8 cellular contexts compared by ENCODE assay signal in the genomic region with DNA sequence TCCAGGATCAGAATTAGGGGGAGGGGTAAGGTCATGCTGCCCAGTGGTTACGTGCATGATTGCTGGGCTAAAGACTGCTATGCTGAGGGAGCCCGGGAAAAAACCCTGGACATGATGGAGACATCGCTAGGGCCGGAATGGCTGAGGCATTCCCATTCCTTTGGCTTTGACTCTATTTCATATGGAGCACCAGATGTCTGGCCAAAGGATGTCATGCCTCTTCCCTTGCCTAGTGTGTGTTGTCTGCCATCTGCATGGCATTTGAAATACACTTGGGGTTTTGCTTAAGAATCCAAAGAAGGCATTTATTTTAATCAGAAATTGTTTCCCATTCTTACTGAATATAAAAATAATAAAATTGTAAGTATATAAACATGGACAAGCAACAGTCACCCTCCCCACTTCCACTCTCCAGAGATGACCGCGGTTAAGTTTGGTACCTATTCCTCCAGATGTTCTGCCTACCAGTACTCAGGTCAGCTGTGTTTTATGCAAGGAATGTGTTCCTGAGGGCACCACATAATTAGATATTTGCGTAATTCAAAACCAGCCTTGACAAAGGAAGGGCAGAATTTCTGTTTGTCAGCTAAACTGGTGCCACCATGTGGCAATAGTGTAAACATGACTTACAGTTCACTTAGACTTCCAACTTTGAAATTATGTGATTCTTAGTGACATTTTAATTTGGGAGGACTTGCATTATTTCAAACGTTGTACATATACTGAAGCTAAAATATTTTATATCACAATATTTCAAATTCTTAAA.
DNase-seq lines count a peak whose midpoint lies in the region; ATAC-seq, FAIRE-seq and TF ChIP-seq lines count a peak whose summit lies in the region.

No MANE protein-coding gene starts in this region.

- peaks cover 18% of the 10 kb centered on the region for H3K4me1 ChIP-seq in A549
- no peaks in the 10 kb centered on the region for H3K4me1 ChIP-seq in gastroesophageal sphincter

- no peak for TF ChIP-seq EP300 in A549 (IDR thresholded peaks at IDR 0.05)
- TF ChIP-seq EP300 in gastroesophageal sphincter (IDR thresholded peaks at IDR 0.05), result no peak

- ATAC-seq in A549 (peak; percentile 59 to 72; a peak in 5 of 6 replicates), gastroesophageal sphincter (no peak), GM21447 (IDR thresholded peaks at IDR 0.05; ENCODE audit: unreplicated experiment) (no peak)

- H3K4me3 Mint-ChIP-seq in MCF 10A (ENCODE audit: unreplicated experiment), result no peak overlapping the region

- H3K27ac ChIP-seq in A549, result peak overlapping the region; percentile 60 to 80
- no peak overlapping the region for H3K27ac ChIP-seq in gastroesophageal sphincter

- intact Hi-C loops in MCF 10A (cut with micrococcal nuclease), result loop anchor here (1.0 to 5.0 kb wide), 3 partner anchors 107 to 271 kb away; no protein-coding TSS in a partner anchor

- no peaks in the 10 kb centered on the region for H3K27me3 Mint-ChIP-seq in MCF 10A (ENCODE audit: insufficient read depth, unreplicated experiment)

- H3K36me3 ChIP-seq in gastroesophageal sphincter, result no peaks in the 10 kb centered on the region

- 45% methylated on average over 8 of the region's 8 CpGs for WGBS in A549 (ENCODE audit: missing lambda C conversion rate)
- WGBS in gastroesophageal sphincter (ENCODE audit: low coverage in 1 of 2), 2 donors, result 36 to 52% methylated on average over 5 of the region's 8 CpGs

- H3K4me2 ChIP-seq in A549, result peak overlapping the region; percentile 65

- H3K4me3 ChIP-seq in A549 (no peak overlapping the region), GM12864 (ENCODE audit: low read depth, low read length) (no peak overlapping the region), gastroesophageal sphincter (no peak overlapping the region)

- no peaks in the 10 kb centered on the region for H3K36me3 Mint-ChIP-seq in MCF 10A (ENCODE audit: insufficient read depth, unreplicated experiment)

- TF ChIP-seq CTCF in A549 (IDR thresholded peaks at IDR 0.05) (peak; percentile 56), GM12864 (IDR thresholded peaks at IDR 0.05; ENCODE audit: low read depth, low read length, missing control alignments) (peak; percentile 42), MCF 10A (IDR thresholded peaks at IDR 0.05; ENCODE audit: unreplicated experiment) (peak; percentile 32), gastroesophageal sphincter (IDR thresholded peaks at IDR 0.05) (peak in 2 of 4 experiments; percentile 6 to 14)

- no peaks in the 10 kb centered on the region for H3K9me3 ChIP-seq in A549
- no peaks in the 10 kb centered on the region for H3K9me3 ChIP-seq in gastroesophageal sphincter

- BruUV-seq in MCF 10A (replicated peaks; lab: Mats Ljungman, UMichigan), result no TSS peak

- peaks cover 7% of the 10 kb centered on the region for H3K4me1 Mint-ChIP-seq in MCF 10A (ENCODE audit: insufficient read depth, unreplicated experiment)

- peak; percentile 64 to 71 for TF ChIP-seq RAD21 in A549 (conservative IDR thresholded peaks at IDR 0.05 in 1 of 2, IDR thresholded peaks at IDR 0.05 in 1 of 2)

- CTCF ChIA-PET in A549 (lab: Yijun Ruan, JAX), result interaction anchor here (0.7 to 2.4 kb wide), 18 partner anchors 16 to 389 kb away, joined by 3 to 10 read pairs (median 4); a partner anchor contains a TSS
- CTCF ChIA-PET in MCF 10A (lab: Yijun Ruan, JAX), result interaction anchor here (0.6 to 2.7 kb wide), 13 partner anchors 11 to 271 kb away, joined by 3 to 12 read pairs (median 4); no protein-coding TSS in a partner anchor

- H3K27ac Mint-ChIP-seq in MCF 10A (ENCODE audit: low read depth, unreplicated experiment), result peak overlapping the region; percentile 15

- TF ChIP-seq POLR2A in A549 (IDR thresholded peaks at IDR 0.05; ENCODE audit: low read length), result no peak
- no peak for TF ChIP-seq POLR2A in gastroesophageal sphincter (IDR thresholded peaks at IDR 0.05)

- H3K9me3 Mint-ChIP-seq in MCF 10A (ENCODE audit: unreplicated experiment), result no peaks in the 10 kb centered on the region

- peak; percentile 96 for FAIRE-seq in A549 (lab: Jason Lieb, UNC)

- POLR2A ChIA-PET in A549 (lab: Yijun Ruan, JAX), result interaction anchor here (1.5 kb wide), 1 partner anchor 34 kb away, joined by 3 read pairs; no protein-coding TSS in a partner anchor
- POLR2A ChIA-PET in MCF 10A (lab: Yijun Ruan, JAX), result interaction anchor here (0.6 to 1.0 kb wide), 3 partner anchors 9 to 271 kb away, joined by 3 to 4 read pairs (median 3); no protein-coding TSS in a partner anchor

- H3K27me3 ChIP-seq in gastroesophageal sphincter, result no peaks in the 10 kb centered on the region

- DNase-seq in A549 (ENCODE audit: low read depth in 1 of 2, low spot score in 1 of 2) (peak; percentile 3 to 74), GM12864 (ENCODE audit: low read depth) (no peak), NCI-H2029 (lab: John Stamatoyannopoulos, UW) (peak; percentile 45), MCF 10A (ENCODE audit: unreplicated experiment) (peak; percentile 85), myocyte (ENCODE audit: low read depth) (peak; percentile 64)
- DNase-seq in activated CD4-positive, CD25-positive, alpha-beta regulatory T cell (lab: John Stamatoyannopoulos, UW), result no peak

TF ChIP-seq in A549, 52 proteins besides CTCF, POLR2A, EP300 and RAD21:
- TF ChIP-seq BHLHE40 (IDR thresholded peaks at IDR 0.05; ENCODE audit: low read depth, low read length), result no peak
- peak; percentile 57 for TF ChIP-seq MAFK (IDR thresholded peaks at IDR 0.05; ENCODE audit: partially characterized antibody)
- TF ChIP-seq, protein P1, sequence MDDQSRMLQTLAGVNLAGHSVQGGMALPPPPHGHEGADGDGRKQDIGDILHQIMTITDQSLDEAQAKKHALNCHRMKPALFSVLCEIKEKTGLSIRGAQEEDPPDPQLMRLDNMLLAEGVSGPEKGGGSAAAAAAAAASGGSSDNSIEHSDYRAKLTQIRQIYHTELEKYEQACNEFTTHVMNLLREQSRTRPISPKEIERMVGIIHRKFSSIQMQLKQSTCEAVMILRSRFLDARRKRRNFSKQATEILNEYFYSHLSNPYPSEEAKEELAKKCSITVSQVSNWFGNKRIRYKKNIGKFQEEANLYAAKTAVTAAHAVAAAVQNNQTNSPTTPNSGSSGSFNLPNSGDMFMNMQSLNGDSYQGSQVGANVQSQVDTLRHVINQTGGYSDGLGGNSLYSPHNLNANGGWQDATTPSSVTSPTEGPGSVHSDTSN (IDR thresholded peaks at IDR 0.05), result no peak
- TF ChIP-seq MAZ (IDR thresholded peaks at IDR 0.05; ENCODE audit: borderline replicate concordance, low read depth, low read length), result no peak
- TF ChIP-seq SMC3 (IDR thresholded peaks at IDR 0.05), result peak; percentile 75
- peak; percentile 33 to 75; a peak in 3 of 4 replicates for TF ChIP-seq CEBPB (IDR thresholded peaks at IDR 0.05)

Comparison
In these comparisons a context has a peak if more than half of its experiments do, and no peak if none do; other contexts are left out.
1. ATAC-seq: peak in A549 (2 of 2); none in gastroesophageal sphincter (single experiment) and GM21447 (single experiment).
2. DNase-seq: peak in A549 (2 of 2), NCI-H2029 (single experiment), MCF 10A (single experiment) and myocyte (single experiment); none in GM12864 (single experiment) and activated CD4-positive, CD25-positive, alpha-beta regulatory T cell (0 of 4).
3. H3K27ac ChIP-seq: peak in A549 (2 of 2); none in gastroesophageal sphincter (0 of 4).